ENCODE assay signal across 11 cellular contexts in the genomic region with DNA sequence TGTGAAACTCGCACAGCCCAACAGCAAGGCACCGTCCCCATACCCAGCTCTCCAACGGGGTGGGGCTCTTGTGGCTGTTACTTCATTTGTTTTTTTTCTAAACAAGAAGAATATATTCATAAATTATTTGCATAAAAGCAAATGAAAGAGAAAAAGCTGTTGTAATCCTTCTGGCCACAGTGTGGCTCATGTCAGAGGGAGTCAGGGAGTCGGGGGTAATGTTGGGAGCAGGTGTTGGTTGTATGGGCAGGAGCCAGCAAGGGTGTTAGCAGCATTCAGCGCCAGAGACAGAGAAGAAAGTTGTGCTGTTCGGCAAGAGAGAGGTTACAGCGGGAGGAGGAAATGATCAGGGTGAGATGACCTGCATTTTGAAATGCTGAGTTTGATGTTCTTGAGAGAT. TPM values are rescaled to one million over a fixed set of nuclear protein-coding genes. Genes with fewer than 3 reads are reported as not detected.
DNase-seq lines count a peak whose midpoint lies in the region; ATAC-seq lines count a peak whose summit lies in the region.
"Had no signal": no experiment of that assay in that cellular context is flagged by ENCODE, and none has a peak within 500 bp of the region (broad histone marks: within the 10 kb centered on the region; RNA-seq: fewer than 3 reads in every experiment).

No MANE protein-coding gene starts in this region.

- no peaks in the 10 kb centered on the region for H3K9me3 Mint-ChIP-seq in activated CD4-positive, alpha-beta T cell treated with anti-CD3 and anti-CD28 coated beads, Interleukin-2, amount 10 ng/mL, durations not matched to agents 24 days and 14 days
- no peaks in the 10 kb centered on the region for H3K9me3 Mint-ChIP-seq in activated CD4-positive, alpha-beta T cell treated with anti-CD3 and anti-CD28 coated beads for 36 hours (ENCODE audit: low read depth)

- POLR2A ChIA-PET in activated CD4-positive, alpha-beta T cell treated with anti-CD3 and anti-CD28 coated beads for 36 hours (lab: Charles Lee) = interaction anchor here (1.7 kb wide), 1 partner anchor 15 kb away, joined by 4 read pairs; no protein-coding TSS in a partner anchor

- intact Hi-C loops in activated CD4-positive, alpha-beta T cell treated with anti-CD3 and anti-CD28 coated beads, Interleukin-2, amount 10 ng/mL, durations not matched to agents 24 days and 14 days (cut with micrococcal nuclease) = no loop called here
- intact Hi-C loops in activated CD4-positive, alpha-beta T cell treated with anti-CD3 and anti-CD28 coated beads for 36 hours (cut with DNase I, micrococcal nuclease) = no loop called here

- DNase-seq in activated CD4-positive, alpha-beta T cell treated with anti-CD3 and anti-CD28 coated beads, Interleukin-2, amount 10 ng/mL, durations not matched to agents 24 days and 14 days = no peak
- no peak for DNase-seq in activated CD4-positive, alpha-beta T cell treated with anti-CD3 and anti-CD28 coated beads for 36 hours
- DNase-seq in NCI-H526 (lab: John Stamatoyannopoulos, UW) (peak; percentile 93 to 98), cerebellar cortex (ENCODE audit: low spot score) (peak; percentile 58), renal cortical epithelial cell (ENCODE audit: low read depth) (peak; percentile 37), T-helper 9 cell (no peak), DMS114 treated with DMSO at 0.1 percent for 48 hours (lab: John Stamatoyannopoulos, UW; ENCODE audit: unreplicated experiment) (no peak), NOMO-1 treated with dmso at 0.1 percent for 144 hours (lab: John Stamatoyannopoulos, UW; ENCODE audit: unreplicated experiment) (no peak)
- DNase-seq: activated CD4-positive, CD25-positive, alpha-beta regulatory T cell; activated T-cell treated with anti-CD3 and anti-CD28 coated beads, Interleukin-2, amount 50 U/mL, for 48 hours; GOT3 had no signal

- no peak overlapping the region for H3K4me3 Mint-ChIP-seq in activated CD4-positive, alpha-beta T cell treated with anti-CD3 and anti-CD28 coated beads, Interleukin-2, amount 10 ng/mL, durations not matched to agents 24 days and 14 days
- H3K4me3 Mint-ChIP-seq in activated CD4-positive, alpha-beta T cell treated with anti-CD3 and anti-CD28 coated beads for 36 hours = no peak overlapping the region

- CTCF ChIA-PET in activated CD4-positive, alpha-beta T cell treated with anti-CD3 and anti-CD28 coated beads for 36 hours (lab: Charles Lee) = interaction anchor here (0.8 to 1.0 kb wide), 2 partner anchors 9 to 388 kb away, joined by 3 to 6 read pairs; no protein-coding TSS in a partner anchor

- no peak for ATAC-seq in activated CD4-positive, alpha-beta T cell treated with anti-CD3 and anti-CD28 coated beads for 36 hours

- H3K27me3 Mint-ChIP-seq in activated CD4-positive, alpha-beta T cell treated with anti-CD3 and anti-CD28 coated beads, Interleukin-2, amount 10 ng/mL, durations not matched to agents 24 days and 14 days = no peaks in the 10 kb centered on the region
- H3K27me3 Mint-ChIP-seq in activated CD4-positive, alpha-beta T cell treated with anti-CD3 and anti-CD28 coated beads for 36 hours = no peaks in the 10 kb centered on the region

- H3K4me1 Mint-ChIP-seq in activated CD4-positive, alpha-beta T cell treated with anti-CD3 and anti-CD28 coated beads, Interleukin-2, amount 10 ng/mL, durations not matched to agents 24 days and 14 days = peaks cover 28% of the 10 kb centered on the region
- H3K4me1 Mint-ChIP-seq in activated CD4-positive, alpha-beta T cell treated with anti-CD3 and anti-CD28 coated beads for 36 hours = peaks cover 31% of the 10 kb centered on the region

- peak overlapping the region; percentile 84 for H3K27ac Mint-ChIP-seq in activated CD4-positive, alpha-beta T cell treated with anti-CD3 and anti-CD28 coated beads, Interleukin-2, amount 10 ng/mL, durations not matched to agents 24 days and 14 days
- H3K27ac Mint-ChIP-seq in activated CD4-positive, alpha-beta T cell treated with anti-CD3 and anti-CD28 coated beads for 36 hours = no peak overlapping the region

- H3K36me3 Mint-ChIP-seq in activated CD4-positive, alpha-beta T cell treated with anti-CD3 and anti-CD28 coated beads, Interleukin-2, amount 10 ng/mL, durations not matched to agents 24 days and 14 days (ENCODE audit: low read depth) = peaks cover 45% of the 10 kb centered on the region
- H3K36me3 Mint-ChIP-seq in activated CD4-positive, alpha-beta T cell treated with anti-CD3 and anti-CD28 coated beads for 36 hours (ENCODE audit: low read depth) = peaks cover 52% of the 10 kb centered on the region

RNA-seq across cellular contexts. Expression of a gene that starts 13.3 kb away (rescaled TPM):
- total RNA-seq in activated CD4-positive, alpha-beta T cell treated with anti-CD3 and anti-CD28 coated beads, Interleukin-2, amount 10 ng/mL, durations not matched to agents 24 days and 14 days = 284 and 294 TPM in 2 replicates
- 100 to 1,000 TPM; 231 to 239 TPM for total RNA-seq in activated CD4-positive, alpha-beta T cell treated with anti-CD3 and anti-CD28 coated beads for 36 hours
- total RNA-seq in renal cortical epithelial cell = 565 and 603 TPM in 2 replicates

Comparison
In these comparisons a context has a peak if more than half of its experiments do, and no peak if none do; other contexts are left out.
1. DNase-seq: peak in NCI-H526 (2 of 2), cerebellar cortex (single experiment) and renal cortical epithelial cell (single experiment); none in activated CD4-positive, alpha-beta T cell treated with anti-CD3 and anti-CD28 coated beads, Interleukin-2, amount 10 ng/mL, durations not matched to agents 24 days and 14 days (single experiment), activated CD4-positive, alpha-beta T cell treated with anti-CD3 and anti-CD28 coated beads for 36 hours (single experiment), T-helper 9 cell (single experiment), DMS114 treated with DMSO at 0.1 percent for 48 hours (single experiment) and NOMO-1 treated with dmso at 0.1 percent for 144 hours (single experiment).